9 cellular contexts compared by ENCODE assay signal in the genomic region with DNA sequence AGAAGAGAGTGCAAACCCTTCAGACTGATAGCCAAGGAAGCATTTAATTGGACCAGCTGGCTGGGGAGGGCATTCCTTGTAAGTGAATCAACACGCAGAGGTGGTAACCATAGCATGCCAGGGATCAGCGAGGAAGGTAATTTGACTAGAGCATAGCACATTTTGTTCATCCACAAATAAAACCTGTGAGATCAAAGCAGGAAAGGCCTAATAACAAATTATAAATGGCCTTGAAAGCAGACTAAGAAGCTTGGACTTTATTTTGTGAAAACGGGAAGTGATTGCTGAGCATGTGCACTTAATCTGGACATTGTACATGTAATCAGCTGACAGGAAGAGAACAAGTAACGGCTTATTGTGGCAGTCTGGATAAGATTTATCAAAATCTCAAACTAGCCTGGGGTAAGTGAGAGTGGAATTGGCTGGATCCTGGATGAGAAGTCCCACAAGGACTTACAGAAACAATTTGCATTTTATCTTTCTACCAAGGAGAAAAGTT. TPM values are rescaled to one million over a fixed set of nuclear protein-coding genes. Genes with fewer than 3 reads are reported as not detected.
DNase-seq lines count a peak whose midpoint lies in the region; ATAC-seq and TF ChIP-seq lines count a peak whose summit lies in the region.
"Had no signal": no experiment of that assay in that cellular context is flagged by ENCODE, and none has a peak within 500 bp of the region (broad histone marks: within the 10 kb centered on the region; RNA-seq: fewer than 3 reads in every experiment).

No MANE protein-coding gene starts in this region.

- no peak for TF ChIP-seq EP300 in sigmoid colon (IDR thresholded peaks at IDR 0.05)

- DNase-seq in AG04449 (ENCODE audit: low read depth, low spot score) (peak; percentile 57), HCT116 (ENCODE audit: low read depth, low spot score) (peak; percentile 50), T-helper 17 cell (no peak), germinal center (ENCODE audit: low spot score) (peak; percentile 30), sigmoid colon (no peak), NCI-H524 (lab: John Stamatoyannopoulos, UW) (no peak)

- H3K9me3 ChIP-seq in HCT116 (ENCODE audit: control insufficient read depth in 1 of 2, insufficient read depth in 1 of 2, low read depth in 1 of 2, low read length in 2 of 2) = no peaks in the 10 kb centered on the region
- no peaks in the 10 kb centered on the region for H3K9me3 ChIP-seq in T-helper 17 cell (ENCODE audit: control insufficient read depth, low read length, poor library complexity, severe bottlenecking)
- no peaks in the 10 kb centered on the region for H3K9me3 ChIP-seq in sigmoid colon

- TF ChIP-seq CTCF in AG04449 (IDR thresholded peaks at IDR 0.05; ENCODE audit: insufficient read depth, low read length, missing control alignments) = no peak
- no peak for TF ChIP-seq CTCF in HCT116 (IDR thresholded peaks at IDR 0.05 in 2 of 3, conservative IDR thresholded peaks at IDR 0.05 in 1 of 3; ENCODE audit: borderline replicate concordance in 1 of 3, insufficient read depth in 1 of 3, low read depth in 2 of 3, low read length in 2 of 3)
- TF ChIP-seq CTCF in sigmoid colon (IDR thresholded peaks at IDR 0.05) = no peak

- BruUV-seq in HCT116 (replicated peaks; lab: Mats Ljungman, UMichigan) = no TSS peak

- ATAC-seq in HCT116 (peak; percentile 92), T-helper 17 cell (no peak), GM18858 (IDR thresholded peaks at IDR 0.05; ENCODE audit: unreplicated experiment) (no peak), HG03354 (IDR thresholded peaks at IDR 0.05; ENCODE audit: poor library complexity, severe bottlenecking, unreplicated experiment) (no peak)

- H3K27me3 ChIP-seq in HCT116 (ENCODE audit: insufficient read depth, low read length) (no peaks in the 10 kb centered on the region), sigmoid colon (no peaks in the 10 kb centered on the region)
- H3K27me3 ChIP-seq: dorsolateral prefrontal cortex had no signal

- peak overlapping the region; percentile 74 for H3K4me2 ChIP-seq in HCT116 (ENCODE audit: low read length)

- H3K27ac Mint-ChIP-seq in T-helper 17 cell = no peak overlapping the region

- RAD21 ChIA-PET in HCT116 (lab: Charles Lee; ENCODE audit: low non-redundant PET in 1 of 2, low total read pairs in 2 of 2, uncharacterized antibody in 2 of 2, unreplicated experiment in 2 of 2) = no interaction called here

- POLR2A ChIA-PET in AG04449 (lab: Yijun Ruan, JAX) = no interaction called here
- POLR2A ChIA-PET in HCT116 (lab: Charles Lee) = interaction anchor here (1.8 kb wide), 1 partner anchor 12 kb away, joined by 8 read pairs; a partner anchor contains a TSS

- peaks cover 2% of the 10 kb centered on the region for H3K36me3 Mint-ChIP-seq in T-helper 17 cell (ENCODE audit: low read depth)

- peak overlapping the region; percentile 34 for H3K9ac ChIP-seq in HCT116 (ENCODE audit: low read length)

- H3K4me3 Mint-ChIP-seq in T-helper 17 cell = peak overlapping the region; percentile 36

- no peaks in the 10 kb centered on the region for H3K79me2 ChIP-seq in HCT116 (ENCODE audit: insufficient read depth, low read length)

- no peaks in the 10 kb centered on the region for H4K20me1 ChIP-seq in HCT116 (ENCODE audit: insufficient read depth)

- H2AFZ ChIP-seq in HCT116 (ENCODE audit: low read depth, low read length, poor library complexity, severe bottlenecking) = peak overlapping the region; percentile 96

- intact Hi-C loops in HCT116 (cut with micrococcal nuclease) (no loop called here), sigmoid colon (cut with DNase I) (no loop called here)

- H3K36me3 ChIP-seq in HCT116 (ENCODE audit: control insufficient read depth in 1 of 2, insufficient read depth in 2 of 2, low read length in 2 of 2) (no peaks in the 10 kb centered on the region), sigmoid colon (no peaks in the 10 kb centered on the region)

- no peak for TF ChIP-seq RAD21 in HCT116 (IDR thresholded peaks at IDR 0.05; ENCODE audit: low read depth)

- 14 to 38% methylated on average over 4 of the region's 4 CpGs for WGBS in sigmoid colon, 2 donors

- no peaks in the 10 kb centered on the region for H3K27me3 Mint-ChIP-seq in T-helper 17 cell

- H3K27ac ChIP-seq in HCT116 (ENCODE audit: low read depth, low read length) (no peak overlapping the region), sigmoid colon (peak overlapping the region; percentile 56 to 67 (median 56))

- H3K4me3 ChIP-seq in AG04449 (ENCODE audit: low read depth, low read length) (no peak overlapping the region), HCT116 (replicated peaks in 1 of 2; ENCODE audit: low read depth in 1 of 2, low read length in 2 of 2) (peak overlapping the region; percentile 17 to 42), sigmoid colon (peak overlapping the region in 2 of 4 donors; percentile 19 to 26)

- H3K9me2 ChIP-seq in HCT116 (ENCODE audit: insufficient read depth) = no peaks in the 10 kb centered on the region

- CTCF ChIA-PET in AG04449 (lab: Yijun Ruan, JAX) = interaction anchor here (1.4 kb wide), 2 partner anchors 10 to 95 kb away, joined by 3 to 5 read pairs; no protein-coding TSS in a partner anchor
- CTCF ChIA-PET in HCT116 (lab: Charles Lee) = no interaction called here

- H3K4me1 Mint-ChIP-seq in T-helper 17 cell = peaks cover 12% of the 10 kb centered on the region

- no peak for TF ChIP-seq POLR2A in HCT116 (IDR thresholded peaks at IDR 0.05; ENCODE audit: borderline replicate concordance, extremely low read depth, insufficient read depth, insufficient read length)
- no peak for TF ChIP-seq POLR2A in sigmoid colon (IDR thresholded peaks at IDR 0.05)

- H3K4me1 ChIP-seq in HCT116 (ENCODE audit: control insufficient read depth in 1 of 2, insufficient read depth in 2 of 2, low read length in 2 of 2) (peaks cover 15 to 45% of the 10 kb centered on the region in 2 experiments), sigmoid colon (peaks cover 0 to 17% (median 8%) of the 10 kb centered on the region in 4 donors)

TF ChIP-seq in HCT116, 20 proteins besides CTCF, POLR2A, EP300 and RAD21:
- TF ChIP-seq ELF1 (IDR thresholded peaks at IDR 0.05; ENCODE audit: borderline replicate concordance, low read depth) (no peak), EGR1 (IDR thresholded peaks at IDR 0.05; ENCODE audit: low read depth) (no peak), YY1 (IDR thresholded peaks at IDR 0.05; ENCODE audit: extremely low read depth, insufficient replicate concordance, low read depth, low read length) (no peak), POLR2AphosphoS5 (IDR thresholded peaks at IDR 0.05; ENCODE audit: low read depth, low read length) (no peak), SRF (IDR thresholded peaks at IDR 0.05; ENCODE audit: low read depth) (no peak), SP1 (IDR thresholded peaks at IDR 0.05; ENCODE audit: low read depth) (peak; percentile 54), EZH2phosphoT487 (IDR thresholded peaks at IDR 0.05; ENCODE audit: borderline replicate concordance) (no peak), JUND (IDR thresholded peaks at IDR 0.05) (peak; percentile 82), FOSL1 (IDR thresholded peaks at IDR 0.05; ENCODE audit: low read depth) (peak; percentile 70), TCF7L2 (IDR thresholded peaks at IDR 0.05; ENCODE audit: borderline replicate concordance, extremely low read depth, insufficient read depth, insufficient read length) (peak; percentile 62), CEBPB (IDR thresholded peaks at IDR 0.05; ENCODE audit: low read depth) (peak; percentile 51), SIN3A (IDR thresholded peaks at IDR 0.05; ENCODE audit: low read depth) (peak; percentile 22; the same call in 1 of the 2 replicates), CBX3 (IDR thresholded peaks at IDR 0.05; ENCODE audit: low read depth) (peak; percentile 93)
- TF ChIP-seq, protein P1, sequence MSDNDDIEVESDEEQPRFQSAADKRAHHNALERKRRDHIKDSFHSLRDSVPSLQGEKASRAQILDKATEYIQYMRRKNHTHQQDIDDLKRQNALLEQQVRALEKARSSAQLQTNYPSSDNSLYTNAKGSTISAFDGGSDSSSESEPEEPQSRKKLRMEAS (IDR thresholded peaks at IDR 0.05) = peak; percentile 81
- TF ChIP-seq, protein P2, sequence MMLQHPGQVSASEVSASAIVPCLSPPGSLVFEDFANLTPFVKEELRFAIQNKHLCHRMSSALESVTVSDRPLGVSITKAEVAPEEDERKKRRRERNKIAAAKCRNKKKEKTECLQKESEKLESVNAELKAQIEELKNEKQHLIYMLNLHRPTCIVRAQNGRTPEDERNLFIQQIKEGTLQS (IDR thresholded peaks at IDR 0.05) = no peak
- TF ChIP-seq, protein P3, sequence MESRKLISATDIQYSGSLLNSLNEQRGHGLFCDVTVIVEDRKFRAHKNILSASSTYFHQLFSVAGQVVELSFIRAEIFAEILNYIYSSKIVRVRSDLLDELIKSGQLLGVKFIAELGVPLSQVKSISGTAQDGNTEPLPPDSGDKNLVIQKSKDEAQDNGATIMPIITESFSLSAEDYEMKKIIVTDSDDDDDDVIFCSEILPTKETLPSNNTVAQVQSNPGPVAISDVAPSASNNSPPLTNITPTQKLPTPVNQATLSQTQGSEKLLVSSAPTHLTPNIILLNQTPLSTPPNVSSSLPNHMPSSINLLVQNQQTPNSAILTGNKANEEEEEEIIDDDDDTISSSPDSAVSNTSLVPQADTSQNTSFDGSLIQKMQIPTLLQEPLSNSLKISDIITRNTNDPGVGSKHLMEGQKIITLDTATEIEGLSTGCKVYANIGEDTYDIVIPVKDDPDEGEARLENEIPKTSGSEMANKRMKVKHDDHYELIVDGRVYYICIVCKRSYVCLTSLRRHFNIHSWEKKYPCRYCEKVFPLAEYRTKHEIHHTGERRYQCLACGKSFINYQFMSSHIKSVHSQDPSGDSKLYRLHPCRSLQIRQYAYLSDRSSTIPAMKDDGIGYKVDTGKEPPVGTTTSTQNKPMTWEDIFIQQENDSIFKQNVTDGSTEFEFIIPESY (IDR thresholded peaks at IDR 0.05; ENCODE audit: extremely low read depth, insufficient replicate concordance, low read length) = no peak
TF ChIP-seq in HCT116: peak in this region for 8.

RNA-seq across cellular contexts. Expression of a gene that starts 11.7 kb away (rescaled TPM):
- total RNA-seq in HCT116 (2021; ENCODE audit: unreplicated experiment) (75.4 TPM), T-helper 17 cell (100 to 1,000 TPM in 1 of 2 donors, 10 to 100 TPM in 1; 98.3 to 133 TPM), sigmoid colon (10 to 100 TPM; 25.3 to 48.9 (median 42.3) TPM)
- 76.9 and 86.9 TPM in 2 replicates for polyA plus RNA-seq in HCT116 (2012)
- polyA plus RNA-seq in sigmoid colon = 10 to 100 TPM; 10.8 to 56.1 (median 17.3) TPM

Comparison
In these comparisons a context has a peak if more than half of its experiments do, and no peak if none do; other contexts are left out.
1. DNase-seq: peak in AG04449 (single experiment), HCT116 (single experiment) and germinal center (single experiment); none in T-helper 17 cell (0 of 3), sigmoid colon (single experiment) and NCI-H524 (0 of 2).